24 cellular contexts compared by ENCODE assay signal in genomic region chr12:81075539-81075938, GRCh38. TPM values are rescaled to one million over a fixed set of nuclear protein-coding genes. Genes with fewer than 3 reads are reported as not detected.
"Had no signal": no experiment of that assay in that cellular context is flagged by ENCODE, and none has a peak within 500 bp of the region (broad histone marks: within the 10 kb centered on the region; RNA-seq: fewer than 3 reads in every experiment).

No MANE protein-coding gene starts in this region.

- DNase-seq: KBM-7, MV-4-11, NCI-H1048, NCI-H1105, NCI-H1417, NCI-H1436 treated with DMSO at 0.1 percent for 48 hours, NCI-H1694, NCI-H187 treated with DMSO at 0.1 percent for 48 hours, NCI-H2029 treated with DMSO at 0.1 percent for 48 hours, NCI-H2171 treated with DMSO at 0.1 percent for 48 hours, NCI-H345, NCI-H446 treated with DMSO at 0.1 percent for 48 hours, NCI-H510A treated with DMSO at 0.1 percent for 48 hours, NCI-H526, Right ventricle myocardium superior, RPMI8226, SK-N-SH, SW 1271, T-cell had no signal

- H3K36me3 Mint-ChIP-seq: T-cell had no signal

- H3K27ac Mint-ChIP-seq: T-cell; T-helper 1 cell treated with Interleukin-12 subunit alpha and Interleukin-12 subunit beta and Interleukin-4 antibody, amounts not matched to agents 30 μg/mL and 1 μg/mL, for 36 hours had no signal

- FAIRE-seq: HTR-8/SVneo, RCC 7860 had no signal

- ATAC-seq: T-cell had no signal

- H3K9ac ChIP-seq: SK-N-SH had no signal

- H3K9me3 ChIP-seq: SK-N-SH had no signal

- H3K4me3 Mint-ChIP-seq: T-cell; T-helper 1 cell treated with Interleukin-12 subunit alpha and Interleukin-12 subunit beta and Interleukin-4 antibody, amounts not matched to agents 30 μg/mL and 1 μg/mL, for 36 hours had no signal

- H3K4me2 ChIP-seq: SK-N-SH had no signal

- H3K9me3 Mint-ChIP-seq: T-helper 1 cell treated with Interleukin-12 subunit alpha and Interleukin-12 subunit beta and Interleukin-4 antibody, amounts not matched to agents 30 μg/mL and 1 μg/mL, for 36 hours had no signal

- H3K4me1 Mint-ChIP-seq: T-cell had no signal

RNA-seq across cellular contexts. Expression of gene ACSS3, which starts 2.3 kb away (rescaled TPM):
- total RNA-seq: MCF 10A, SK-MEL-5 had no signal
